In the genomic region with DNA sequence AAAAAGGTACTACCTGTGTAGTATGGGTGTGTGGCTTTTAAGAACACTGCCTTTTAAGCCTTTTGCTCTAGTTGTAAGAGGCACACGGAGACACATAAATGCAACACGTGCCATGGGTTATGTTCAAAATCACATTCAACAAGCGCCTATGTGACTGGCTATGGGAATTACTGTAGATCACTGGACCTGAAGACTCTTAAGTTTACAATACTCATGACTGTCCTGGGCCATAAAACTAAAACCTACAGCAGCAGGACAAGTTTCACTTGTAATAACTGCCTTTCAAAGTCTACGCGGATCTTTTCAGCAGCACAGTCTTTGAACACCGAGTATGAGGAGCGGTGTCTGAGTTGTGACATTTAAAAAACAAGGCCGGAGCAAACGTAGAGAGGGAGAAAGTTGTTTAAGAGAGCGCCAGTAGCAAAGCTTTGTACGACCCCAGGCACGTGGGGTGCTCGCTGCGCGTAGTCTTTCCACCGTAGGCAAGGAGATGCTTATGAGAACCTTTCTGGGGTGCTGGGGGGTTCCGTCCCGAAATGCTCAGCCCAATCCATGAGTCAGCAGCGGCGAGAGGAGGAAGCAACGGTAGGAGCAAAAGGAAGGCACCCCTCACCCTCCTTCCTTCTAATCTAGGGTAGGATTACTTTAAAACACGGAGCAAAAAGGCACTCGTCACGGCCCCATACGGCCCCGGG, we compare ENCODE assay signal across 8 cellular contexts. TPM values are rescaled to one million over a fixed set of nuclear protein-coding genes. Genes with fewer than 3 reads are reported as not detected.
DNase-seq lines count a peak whose midpoint lies in the region; ATAC-seq, FAIRE-seq and TF ChIP-seq lines count a peak whose summit lies in the region.

No MANE protein-coding gene starts in this region.

- H3K4me2 ChIP-seq in astrocyte (ENCODE audit: low read length): peak overlapping the region; percentile 93

- peak overlapping the region; percentile 91 for H3K27ac Mint-ChIP-seq in astrocyte (ENCODE audit: unreplicated experiment)

- H3K4me1 Mint-ChIP-seq in astrocyte (ENCODE audit: low read depth, unreplicated experiment): peaks cover 14% of the 10 kb centered on the region

- peaks cover 31% of the 10 kb centered on the region for H4K20me1 ChIP-seq in astrocyte (ENCODE audit: insufficient read depth, low read length)

- CTCF ChIA-PET in RWPE1 (lab: Yijun Ruan, JAX): interaction anchor here (0.6 to 1.5 kb wide), 3 partner anchors 22 to 46 kb away, joined by 3 to 6 read pairs (median 3); no protein-coding TSS in a partner anchor

- peaks cover 80% of the 10 kb centered on the region for H3K79me2 ChIP-seq in astrocyte (ENCODE audit: insufficient read depth, low read length)

- no peaks in the 10 kb centered on the region for H3K9me3 ChIP-seq in astrocyte (ENCODE audit: insufficient read depth, low read depth, low read length)

- peak overlapping the region; percentile 90 for H2AFZ ChIP-seq in astrocyte (ENCODE audit: low read depth, low read length)

- peaks cover 1% of the 10 kb centered on the region for H3K4me1 ChIP-seq in astrocyte (ENCODE audit: insufficient read depth, low read length)

- ATAC-seq in HG02938 (IDR thresholded peaks at IDR 0.05; ENCODE audit: unreplicated experiment) (peak; percentile 8), GM18519 (IDR thresholded peaks at IDR 0.05; ENCODE audit: low FRiP score, unreplicated experiment) (no peak)

- H3K36me3 ChIP-seq in astrocyte (ENCODE audit: insufficient read depth, low read length): peaks cover 15% of the 10 kb centered on the region

- peaks cover 9% of the 10 kb centered on the region for H3K36me3 Mint-ChIP-seq in astrocyte (ENCODE audit: low read depth, unreplicated experiment)

- POLR2A ChIA-PET in RWPE1 (lab: Yijun Ruan, JAX; ENCODE audit: low non-redundant PET): no interaction called here

- no peaks in the 10 kb centered on the region for H3K27me3 ChIP-seq in astrocyte (ENCODE audit: insufficient read depth, low read length)

- H3K27ac ChIP-seq in RWPE1: peak overlapping the region; percentile 82
- peak overlapping the region; percentile 86 for H3K27ac ChIP-seq in astrocyte (ENCODE audit: low read depth, low read length)

- TF ChIP-seq CTCF in RWPE1 (conservative IDR thresholded peaks at IDR 0.05; ENCODE audit: low read depth) (no peak), astrocyte (IDR thresholded peaks at IDR 0.05; ENCODE audit: insufficient read depth, low read depth, low read length) (no peak)

- H3K27me3 Mint-ChIP-seq in astrocyte (ENCODE audit: low read depth, unreplicated experiment): no peaks in the 10 kb centered on the region

- peak overlapping the region; percentile 91 for H3K9ac ChIP-seq in astrocyte (ENCODE audit: low read length)

- DNase-seq in activated gamma-delta T cell treated with Interleukin-2 at 50 U/mL for 16 hours: peak; percentile 19
- no peak for DNase-seq in activated gamma-delta T cell (lab: John Stamatoyannopoulos, UW)
- DNase-seq in RWPE1 (ENCODE audit: low spot score): peak; percentile 30
- DNase-seq in astrocyte (ENCODE audit: low read depth): peak; percentile 21
- DNase-seq in iris pigment epithelial cell (ENCODE audit: low read depth): peak; percentile 55
- peak; percentile 22 to 28 for DNase-seq in stimulated activated CD4-positive, alpha-beta T cell treated with anti-CD3 and anti-CD28 coated beads, Interleukin-1b, Interleukin-23, amount 100 ng/mL, for 4 hours (ENCODE audit: low read depth in 2 of 2)

- FAIRE-seq in astrocyte (lab: Jason Lieb, UNC): no peak

- peak overlapping the region; percentile 82 for H3K4me3 ChIP-seq in astrocyte (ENCODE audit: insufficient read depth, low read depth, low read length)

- no peaks in the 10 kb centered on the region for H3K9me3 Mint-ChIP-seq in astrocyte (ENCODE audit: unreplicated experiment)

- H3K4me3 Mint-ChIP-seq in astrocyte (ENCODE audit: unreplicated experiment): peak overlapping the region; percentile 89

RNA-seq across cellular contexts. Expression of a gene that starts 0.7 kb away (rescaled TPM):
- total RNA-seq in astrocyte: 33.9 and 40.0 TPM in 2 replicates

RNA-seq across cellular contexts. Expression of a gene that starts 3.5 kb away (rescaled TPM):
- total RNA-seq in astrocyte: 144 and 146 TPM in 2 replicates

RNA-seq across cellular contexts. Expression of a gene that starts 46.7 kb away (rescaled TPM):
- total RNA-seq in astrocyte: 44.9 and 47.6 TPM in 2 replicates
